13 cellular contexts compared by ENCODE assay signal in the genomic region with DNA sequence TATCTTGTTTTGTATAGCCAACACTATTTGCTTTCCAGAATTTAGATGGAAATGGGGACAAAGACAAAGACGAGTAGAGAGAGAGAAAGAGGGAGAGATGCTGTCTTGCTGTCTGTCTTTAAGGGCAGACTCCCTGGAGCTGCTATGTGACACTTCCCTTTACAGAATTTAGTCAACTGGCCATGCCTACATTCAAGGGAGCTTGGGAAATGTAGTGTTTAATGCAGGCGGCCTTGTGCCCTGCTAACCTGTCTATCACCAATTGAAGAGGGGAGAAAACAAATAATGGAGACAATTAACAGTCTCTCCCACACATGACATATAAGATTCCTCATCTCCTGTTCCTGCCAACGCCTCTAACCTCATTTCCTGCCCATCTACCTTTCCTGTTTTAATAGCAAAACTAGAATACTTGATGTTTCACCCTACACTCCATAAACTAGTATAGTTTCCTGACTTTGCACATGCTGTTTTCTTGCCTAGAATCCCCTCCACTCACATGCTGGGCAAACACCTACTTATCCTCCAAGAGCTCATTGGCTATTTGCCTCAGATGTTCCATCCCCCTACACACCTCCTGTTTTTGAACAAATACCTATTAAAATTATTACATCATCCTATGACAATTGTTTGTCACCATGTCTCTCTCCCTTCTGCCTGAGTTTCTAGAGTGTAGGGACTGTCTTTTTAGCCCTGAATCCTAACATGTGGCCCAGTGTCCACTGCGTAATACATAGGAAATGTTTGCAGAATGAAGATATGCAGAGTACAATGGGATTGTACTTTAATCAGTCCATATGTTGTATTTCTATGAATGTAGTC.
DNase-seq lines count a peak whose midpoint lies in the region; ATAC-seq, FAIRE-seq and TF ChIP-seq lines count a peak whose summit lies in the region.
"Had no signal": no experiment of that assay in that cellular context is flagged by ENCODE, and none has a peak within 500 bp of the region (broad histone marks: within the 10 kb centered on the region; RNA-seq: fewer than 3 reads in every experiment).

No MANE protein-coding gene starts in this region.

- H3K4me1 Mint-ChIP-seq in central memory CD8-positive, alpha-beta T cell, result peaks cover 49% of the 10 kb centered on the region
- peaks cover 7% of the 10 kb centered on the region for H3K4me1 Mint-ChIP-seq in type B pancreatic cell (ENCODE audit: unreplicated experiment)

- H3K36me3 Mint-ChIP-seq in central memory CD8-positive, alpha-beta T cell (ENCODE audit: insufficient read depth), result no peaks in the 10 kb centered on the region
- no peaks in the 10 kb centered on the region for H3K36me3 Mint-ChIP-seq in type B pancreatic cell

- no peak for FAIRE-seq in HTR-8/SVneo (lab: Jason Lieb, UNC)
- FAIRE-seq: colon, GM18507 had no signal

- no TSS peak for BruUV-seq in PC-3 (replicated peaks; lab: Mats Ljungman, UMichigan)

- 0 out of 2 replicates have a peak overlapping the region, but pooled peaks have one; percentile 5 for H3K4me2 ChIP-seq in PC-3 (ENCODE audit: low read length)

- no peak overlapping the region for H3K4me3 ChIP-seq in PC-3 (ENCODE audit: low read length)

- CTCF ChIA-PET in PC-3 (lab: Charles Lee), result no interaction called here

- H3K9me2 ChIP-seq in PC-3 (replicated peaks; ENCODE audit: low read length), result no peaks in the 10 kb centered on the region

- H3F3A ChIP-seq in PC-3 (ENCODE audit: low read length, unreplicated experiment), result no peaks in the 10 kb centered on the region

- no peaks in the 10 kb centered on the region for H3K27me3 Mint-ChIP-seq in central memory CD8-positive, alpha-beta T cell
- H3K27me3 Mint-ChIP-seq in type B pancreatic cell, result peaks cover 6% of the 10 kb centered on the region

- no peaks in the 10 kb centered on the region for H4K20me1 ChIP-seq in PC-3 (ENCODE audit: low read length)

- intact Hi-C loops in PC-3 (cut with micrococcal nuclease), result loop anchor here (5.0 kb wide), 1 partner anchor 36 kb away; no protein-coding TSS in a partner anchor

- ATAC-seq in PC-3 (peak; percentile 92), HG02840 (IDR thresholded peaks at IDR 0.05; ENCODE audit: low FRiP score, unreplicated experiment) (no peak)
- peak; percentile 6 for ATAC-seq in central memory CD8-positive, alpha-beta T cell (replicated peaks; ENCODE audit: extremely low read depth, poor library complexity, severe bottlenecking)
- ATAC-seq: sciatic nerve had no signal

- no peaks in the 10 kb centered on the region for H3K27me3 ChIP-seq in PC-3 (ENCODE audit: low read length)

- H3K27ac Mint-ChIP-seq in central memory CD8-positive, alpha-beta T cell (ENCODE audit: low read depth), result peak overlapping the region; percentile 0
- H3K27ac Mint-ChIP-seq in type B pancreatic cell, result peak overlapping the region; percentile 5

- H3K4me1 ChIP-seq in PC-3 (ENCODE audit: insufficient read depth, low read length), result peaks cover 12% of the 10 kb centered on the region

- POLR2A ChIA-PET in PC-3 (lab: Charles Lee; ENCODE audit: unreplicated experiment), result interaction anchor here (0.6 kb wide), 1 partner anchor 1466 kb away, joined by 3 read pairs; no protein-coding TSS in a partner anchor

- peak overlapping the region; percentile 32; the same call in 1 of the 2 replicates for H2AFZ ChIP-seq in PC-3 (ENCODE audit: low read length)

- H3K27ac ChIP-seq in PC-3 (ENCODE audit: low read length), result 0 out of 2 replicates have a peak overlapping the region, but pooled peaks have one; percentile 2

- H3K79me2 ChIP-seq in PC-3 (ENCODE audit: low read length), result no peaks in the 10 kb centered on the region

- no peaks in the 10 kb centered on the region for H3K9me3 Mint-ChIP-seq in central memory CD8-positive, alpha-beta T cell
- no peaks in the 10 kb centered on the region for H3K9me3 Mint-ChIP-seq in type B pancreatic cell

- no peak overlapping the region for H3K4me3 Mint-ChIP-seq in central memory CD8-positive, alpha-beta T cell
- H3K4me3 Mint-ChIP-seq in type B pancreatic cell, result no peak overlapping the region

- DNase-seq in stimulated activated CD4-positive, alpha-beta T cell treated with anti-CD3 and anti-CD28 coated beads, Interleukin-2, amount 100 ng/mL, for 4 hours (ENCODE audit: low read depth), result peak; percentile 29
- DNase-seq in stimulated activated CD4-positive, alpha-beta T cell treated with anti-CD3 and anti-CD28 coated beads, Interleukin-4, amount 100 ng/mL, for 1 hour, result no peak
- DNase-seq in PC-3 (peak; percentile 41), type B pancreatic cell (ENCODE audit: extremely low spot score, unreplicated experiment) (no peak), pons (ENCODE audit: low spot score) (no peak), HTR-8/SVneo (ENCODE audit: insufficient read length, low spot score) (no peak)
- no peak for DNase-seq in central memory CD8-positive, alpha-beta T cell (ENCODE audit: low spot score in 2 of 2)
- DNase-seq: glutamatergic neuron, RPMI8226 had no signal

- no peaks in the 10 kb centered on the region for H3K9me3 ChIP-seq in PC-3 (ENCODE audit: low read length)

- no peaks in the 10 kb centered on the region for H3K36me3 ChIP-seq in PC-3 (ENCODE audit: low read depth, low read length)

- TF ChIP-seq CTCF in PC-3 (conservative IDR thresholded peaks at IDR 0.05; ENCODE audit: low read depth, low read length), result no peak
- no peak for TF ChIP-seq CTCF in type B pancreatic cell (conservative IDR thresholded peaks at IDR 0.05)

- no peak overlapping the region for H3K9ac ChIP-seq in PC-3 (ENCODE audit: low read length)

Comparison
In these comparisons a context has a peak if more than half of its experiments do, and no peak if none do; other contexts are left out.
1. DNase-seq: peak in stimulated activated CD4-positive, alpha-beta T cell treated with anti-CD3 and anti-CD28 coated beads, Interleukin-2, amount 100 ng/mL, for 4 hours (single experiment) and PC-3 (single experiment); none in stimulated activated CD4-positive, alpha-beta T cell treated with anti-CD3 and anti-CD28 coated beads, Interleukin-4, amount 100 ng/mL, for 1 hour (single experiment), central memory CD8-positive, alpha-beta T cell (0 of 2), type B pancreatic cell (single experiment), pons (single experiment) and HTR-8/SVneo (single experiment).